ENCODE assay signal across 39 cellular contexts in the genomic region with DNA sequence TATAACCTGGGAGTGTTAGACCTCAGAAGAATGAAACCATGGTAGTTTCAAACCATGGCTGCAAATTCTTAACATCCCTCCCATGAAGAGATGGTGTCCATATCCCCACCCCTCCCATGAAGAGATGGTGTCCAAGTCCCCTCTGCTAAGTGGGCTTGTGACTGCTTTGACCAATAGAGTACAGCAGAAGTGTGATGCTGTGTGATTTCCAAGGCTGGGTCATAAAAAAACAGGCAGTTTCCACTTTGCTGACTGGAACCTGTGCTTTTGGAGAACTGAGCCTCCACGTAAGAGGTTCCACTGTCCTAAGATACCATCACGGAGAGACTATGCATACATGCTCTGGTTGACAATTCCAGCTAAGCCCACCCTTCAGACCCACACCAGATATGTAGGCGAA.
"Had no signal": no experiment of that assay in that cellular context is flagged by ENCODE, and none has a peak within 500 bp of the region (broad histone marks: within the 10 kb centered on the region; RNA-seq: fewer than 3 reads in every experiment).

No MANE protein-coding gene starts in this region.

- DNase-seq: activated effector memory CD4-positive, alpha-beta T cell treated with anti-CD3 and anti-CD28 coated beads, Interleukin-2, amount 50 U/mL, for 16 hours; activated effector memory CD4-positive, alpha-beta T cell treated with Interleukin-2 at 50 U/mL for 16 hours; activated gamma-delta T cell; activated gamma-delta T cell treated with Interleukin-2 at 50 U/mL for 16 hours; activated naive CD4-positive, alpha-beta T cell; activated naive CD4-positive, alpha-beta T cell treated with anti-CD3 and anti-CD28 coated beads for 36 hours; activated naive CD4-positive, alpha-beta T cell treated with anti-CD3 and anti-CD28 coated beads, Interleukin-2, amount 10 ng/mL, durations not matched to agents 7 days and 5 days; activated naive CD4-positive, alpha-beta T cell treated with anti-CD3 and anti-CD28 coated beads, Interleukin-2, amount 50 U/mL, for 16 hours; activated naive CD4-positive, alpha-beta T cell treated with Interleukin-2 at 50 U/mL for 16 hours; activated naive CD8-positive, alpha-beta T cell treated with anti-CD3 and anti-CD28 coated beads for 36 hours; activated naive CD8-positive, alpha-beta T cell treated with anti-CD3 and anti-CD28 coated beads, Interleukin-2, amount 10 ng/mL, durations not matched to agents 7 days and 5 days; activated naive CD8-positive, alpha-beta T cell treated with anti-CD3 and anti-CD28 coated beads, Interleukin-2, amount 50 U/mL, for 24 hours; activated T-cell treated with anti-CD3 and anti-CD28 coated beads for 4 hours; activated T-cell treated with anti-CD3 and anti-CD28 coated beads, Interleukin-2, amount 50 U/mL, for 1 hour; activated T-cell treated with anti-CD3 and anti-CD28 coated beads, Interleukin-2, amount 50 U/mL, for 24 hours; activated T-cell treated with anti-CD3 and anti-CD28 coated beads, Interleukin-2, amount 50 U/mL, for 4 hours; activated T-cell treated with anti-CD3 and anti-CD28 coated beads, Interleukin-2, amount 50 U/mL, for 48 hours; activated T-cell treated with anti-CD3 and anti-CD28 coated beads, Interleukin-2, amount 50 U/mL, for 72 hours; adrenal gland; amniotic stem cell; amygdala; anterior cingulate cortex; aorta; body of pancreas; brain microvascular endothelial cell; caudate nucleus; central memory CD4-positive, alpha-beta T cell; cerebellar nuclear complex had no signal

- H3K9me3 Mint-ChIP-seq: activated naive CD4-positive, alpha-beta T cell treated with anti-CD3 and anti-CD28 coated beads for 36 hours; activated naive CD4-positive, alpha-beta T cell treated with anti-CD3 and anti-CD28 coated beads, Interleukin-2, amount 10 ng/mL, durations not matched to agents 7 days and 5 days; activated naive CD4-positive, alpha-beta T cell treated with anti-CD3 and anti-CD28 coated beads, Interleukin-2, amount 50 U/mL, for 24 hours; activated naive CD4-positive, alpha-beta T cell treated with anti-CD3 and anti-CD28 coated beads, Interleukin-2, amount 50 U/mL, for 72 hours; activated naive CD8-positive, alpha-beta T cell treated with anti-CD3 and anti-CD28 coated beads for 36 hours; activated naive CD8-positive, alpha-beta T cell treated with anti-CD3 and anti-CD28 coated beads, Interleukin-2, amount 10 ng/mL, durations not matched to agents 7 days and 5 days; activated naive CD8-positive, alpha-beta T cell treated with anti-CD3 and anti-CD28 coated beads, Interleukin-2, amount 50 U/mL, for 24 hours; activated T-cell treated with anti-CD3 and anti-CD28 coated beads, Interleukin-2, amount 50 U/mL, for 24 hours; activated T-cell treated with anti-CD3 and anti-CD28 coated beads, Interleukin-2, amount 50 U/mL, for 4 hours; activated T-cell treated with anti-CD3 and anti-CD28 coated beads, Interleukin-2, amount 50 U/mL, for 72 hours; activated T-helper 1 cell treated with anti-CD3 and anti-CD28 coated beads, Interleukin-12 subunit alpha, Interleukin-12 subunit beta, Interleukin-2, Interleukin-4 antibody, amounts not matched to agents 30 ng/mL and 10 ng/mL and 1 ng/mL, durations not matched to agents 14 hours and 24 hours and 36 hours; activated T-helper 17 cell treated with anti-CD3 and anti-CD28 coated beads, Interleukin-2, amount 50 U/mL, for 72 hours; activated T-helper 2 cell treated with anti-CD3 and anti-CD28 coated beads, Interferon-gamma antibody, Interleukin-2, Interleukin-4, amounts not matched to agents 10 μg/mL and 5 μg/mL and 100 μg/mL, durations not matched to agents 14 hours and 24 hours and 36 hours; central memory CD8-positive, alpha-beta T cell had no signal

- ATAC-seq: activated naive CD4-positive, alpha-beta T cell treated with anti-CD3 and anti-CD28 coated beads, Interleukin-2, amount 50 U/mL, for 72 hours; activated naive CD8-positive, alpha-beta T cell treated with anti-CD3 and anti-CD28 coated beads, Interleukin-2, amount 50 U/mL, for 24 hours; activated T-cell treated with anti-CD3 and anti-CD28 coated beads, Interleukin-2, amount 50 U/mL, for 4 hours; activated T-cell treated with anti-CD3 and anti-CD28 coated beads, Interleukin-2, amount 50 U/mL, for 72 hours; activated T-helper 17 cell treated with anti-CD3 and anti-CD28 coated beads, Interleukin-2, amount 50 U/mL, for 72 hours; body of pancreas had no signal

- H3K36me3 Mint-ChIP-seq: activated naive CD4-positive, alpha-beta T cell treated with anti-CD3 and anti-CD28 coated beads, Interleukin-2, amount 10 ng/mL, durations not matched to agents 7 days and 5 days; activated naive CD4-positive, alpha-beta T cell treated with anti-CD3 and anti-CD28 coated beads, Interleukin-2, amount 50 U/mL, for 24 hours; activated naive CD4-positive, alpha-beta T cell treated with anti-CD3 and anti-CD28 coated beads, Interleukin-2, amount 50 U/mL, for 72 hours; activated naive CD8-positive, alpha-beta T cell; activated naive CD8-positive, alpha-beta T cell treated with anti-CD3 and anti-CD28 coated beads for 36 hours; activated naive CD8-positive, alpha-beta T cell treated with anti-CD3 and anti-CD28 coated beads, Interleukin-2, amount 10 ng/mL, durations not matched to agents 7 days and 5 days; brain had no signal

- H3K4me3 Mint-ChIP-seq: activated naive CD4-positive, alpha-beta T cell treated with anti-CD3 and anti-CD28 coated beads for 36 hours; activated naive CD4-positive, alpha-beta T cell treated with anti-CD3 and anti-CD28 coated beads, Interleukin-2, amount 10 ng/mL, durations not matched to agents 7 days and 5 days; activated naive CD4-positive, alpha-beta T cell treated with anti-CD3 and anti-CD28 coated beads, Interleukin-2, amount 50 U/mL, for 24 hours; activated naive CD8-positive, alpha-beta T cell; activated naive CD8-positive, alpha-beta T cell treated with anti-CD3 and anti-CD28 coated beads for 36 hours; activated naive CD8-positive, alpha-beta T cell treated with anti-CD3 and anti-CD28 coated beads, Interleukin-2, amount 10 ng/mL, durations not matched to agents 7 days and 5 days; activated naive CD8-positive, alpha-beta T cell treated with anti-CD3 and anti-CD28 coated beads, Interleukin-2, amount 50 U/mL, for 24 hours; activated T-cell treated with anti-CD3 and anti-CD28 coated beads, Interleukin-2, amount 50 U/mL, for 24 hours; activated T-cell treated with anti-CD3 and anti-CD28 coated beads, Interleukin-2, amount 50 U/mL, for 4 hours; activated T-cell treated with anti-CD3 and anti-CD28 coated beads, Interleukin-2, amount 50 U/mL, for 72 hours; activated T-helper 1 cell treated with anti-CD3 and anti-CD28 coated beads, Interleukin-12 subunit alpha, Interleukin-12 subunit beta, Interleukin-2, Interleukin-4 antibody, amounts not matched to agents 30 ng/mL and 10 ng/mL and 1 ng/mL, durations not matched to agents 14 hours and 24 hours and 36 hours; activated T-helper 17 cell treated with anti-CD3 and anti-CD28 coated beads, Interleukin-2, amount 50 U/mL, for 72 hours; brain; central memory CD8-positive, alpha-beta T cell had no signal

- H3K36me3 ChIP-seq: adrenal gland, ascending aorta, brain microvascular endothelial cell, breast epithelium, cardiac muscle cell had no signal

- H3K27ac ChIP-seq: adrenal gland, ascending aorta, body of pancreas, brain microvascular endothelial cell, breast epithelium, cardiac muscle cell had no signal

- H3K27me3 ChIP-seq: adrenal gland, ascending aorta, body of pancreas, brain microvascular endothelial cell, breast epithelium, cardiac muscle cell had no signal

- H3K4me3 ChIP-seq: adrenal gland, ascending aorta, body of pancreas, breast epithelium, cardiac muscle cell had no signal

- H3K4me1 Mint-ChIP-seq: activated naive CD4-positive, alpha-beta T cell treated with anti-CD3 and anti-CD28 coated beads, Interleukin-2, amount 10 ng/mL, durations not matched to agents 7 days and 5 days; activated naive CD4-positive, alpha-beta T cell treated with anti-CD3 and anti-CD28 coated beads, Interleukin-2, amount 50 U/mL, for 24 hours; activated naive CD8-positive, alpha-beta T cell treated with anti-CD3 and anti-CD28 coated beads for 36 hours; activated naive CD8-positive, alpha-beta T cell treated with anti-CD3 and anti-CD28 coated beads, Interleukin-2, amount 10 ng/mL, durations not matched to agents 7 days and 5 days; activated naive CD8-positive, alpha-beta T cell treated with anti-CD3 and anti-CD28 coated beads, Interleukin-2, amount 50 U/mL, for 24 hours; activated T-helper 17 cell treated with anti-CD3 and anti-CD28 coated beads, Interleukin-2, amount 50 U/mL, for 72 hours; central memory CD8-positive, alpha-beta T cell had no signal

- H3K9me3 ChIP-seq: adrenal gland, ascending aorta, body of pancreas, breast epithelium had no signal

- H3K4me1 ChIP-seq: adrenal gland, ascending aorta, body of pancreas, breast epithelium had no signal

- H3K27ac Mint-ChIP-seq: activated naive CD4-positive, alpha-beta T cell treated with anti-CD3 and anti-CD28 coated beads for 36 hours; activated naive CD4-positive, alpha-beta T cell treated with anti-CD3 and anti-CD28 coated beads, Interleukin-2, amount 10 ng/mL, durations not matched to agents 7 days and 5 days; activated naive CD4-positive, alpha-beta T cell treated with anti-CD3 and anti-CD28 coated beads, Interleukin-2, amount 50 U/mL, for 24 hours; activated naive CD4-positive, alpha-beta T cell treated with anti-CD3 and anti-CD28 coated beads, Interleukin-2, amount 50 U/mL, for 72 hours; activated naive CD8-positive, alpha-beta T cell; activated naive CD8-positive, alpha-beta T cell treated with anti-CD3 and anti-CD28 coated beads for 36 hours; activated naive CD8-positive, alpha-beta T cell treated with anti-CD3 and anti-CD28 coated beads, Interleukin-2, amount 10 ng/mL, durations not matched to agents 7 days and 5 days; activated naive CD8-positive, alpha-beta T cell treated with anti-CD3 and anti-CD28 coated beads, Interleukin-2, amount 50 U/mL, for 24 hours; activated T-cell treated with anti-CD3 and anti-CD28 coated beads, Interleukin-2, amount 50 U/mL, for 24 hours; activated T-cell treated with anti-CD3 and anti-CD28 coated beads, Interleukin-2, amount 50 U/mL, for 72 hours; activated T-helper 1 cell treated with anti-CD3 and anti-CD28 coated beads, Interleukin-12 subunit alpha, Interleukin-12 subunit beta, Interleukin-2, Interleukin-4 antibody, amounts not matched to agents 30 ng/mL and 10 ng/mL and 1 ng/mL, durations not matched to agents 14 hours and 24 hours and 36 hours; activated T-helper 17 cell treated with anti-CD3 and anti-CD28 coated beads, Interleukin-2, amount 50 U/mL, for 72 hours; activated T-helper 2 cell treated with anti-CD3 and anti-CD28 coated beads, Interferon-gamma antibody, Interleukin-2, Interleukin-4, amounts not matched to agents 10 μg/mL and 5 μg/mL and 100 μg/mL, durations not matched to agents 14 hours and 24 hours and 36 hours; brain had no signal
